ENCODE assay signal across 9 cellular contexts in the genomic region with DNA sequence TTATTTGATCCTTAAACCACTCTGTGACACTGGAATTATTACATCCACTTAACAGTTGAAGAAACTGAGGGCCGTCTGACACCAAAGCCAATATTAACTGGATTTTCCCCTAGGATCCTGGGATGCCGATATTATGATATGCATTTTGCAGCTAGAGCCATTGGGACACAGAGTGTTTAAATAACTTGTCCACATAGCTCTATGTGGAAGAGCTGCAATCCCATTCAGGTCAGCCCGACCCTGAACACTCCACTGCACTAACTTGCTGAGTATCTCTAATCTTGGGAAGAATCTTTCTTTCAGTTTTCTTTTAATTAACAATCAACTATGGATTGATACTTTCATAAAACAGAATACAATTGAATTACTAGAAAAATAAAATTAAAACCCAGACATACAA. TPM values are rescaled to one million over a fixed set of nuclear protein-coding genes. Genes with fewer than 3 reads are reported as not detected.
"Had no signal": no experiment of that assay in that cellular context is flagged by ENCODE, and none has a peak within 500 bp of the region (broad histone marks: within the 10 kb centered on the region; RNA-seq: fewer than 3 reads in every experiment).

No MANE protein-coding gene starts in this region.

- H3K4me3 Mint-ChIP-seq: GM23338, H9, HFFc6 had no signal

- H3K27ac Mint-ChIP-seq: GM23338, H9, HFFc6 had no signal

- FAIRE-seq: H1, H54 had no signal

- H3K9me3 Mint-ChIP-seq: GM23338, H9 had no signal

- H3K4me1 Mint-ChIP-seq: GM23338 had no signal

- DNase-seq: GM23248, GOT3, H7, H9, HCEC 1CT, HFFc6 had no signal

RNA-seq across cellular contexts. Expression of gene RMST, which starts 37.9 kb away (rescaled TPM):
- polyA plus RNA-seq: GM23248 had no signal
